1 cellular context compared by ENCODE assay signal in genomic region chr4:6105311-6105911, GRCh38.
TF ChIP-seq lines count a peak whose summit lies in the region.

No MANE protein-coding gene starts in this region.

TF ChIP-seq in WTC11, 78 proteins besides CTCF, POLR2A, EP300 and RAD21 (continued from another document and continues in another):
- TF ChIP-seq ZBTB21 (CRISPR knock-in tag; IDR thresholded peaks at IDR 0.05; ENCODE audit: borderline replicate concordance): no peak
- peak; percentile 27; the same call in 1 of the 2 replicates for TF ChIP-seq USF2 (CRISPR knock-in tag; IDR thresholded peaks at IDR 0.05)
- 0 out of 2 replicates have a peak, but pooled peaks have one; percentile 10 for TF ChIP-seq ZNF121 (CRISPR knock-in tag; IDR thresholded peaks at IDR 0.05)
- peak; percentile 60 for TF ChIP-seq PRDM15 (CRISPR knock-in tag; IDR thresholded peaks at IDR 0.05)
- peak; percentile 39; the same call in 1 of the 2 replicates for TF ChIP-seq CREM (CRISPR knock-in tag; IDR thresholded peaks at IDR 0.05)
- TF ChIP-seq EMX1 (CRISPR knock-in tag; IDR thresholded peaks at IDR 0.05): no peak
- TF ChIP-seq ESRRA (CRISPR knock-in tag; IDR thresholded peaks at IDR 0.05; ENCODE audit: borderline replicate concordance): no peak
- TF ChIP-seq FOXP4 (CRISPR knock-in tag; IDR thresholded peaks at IDR 0.05): peak; percentile 87
- TF ChIP-seq ATF3 (CRISPR knock-in tag; conservative IDR thresholded peaks at IDR 0.05): no peak
- TF ChIP-seq, protein P1, sequence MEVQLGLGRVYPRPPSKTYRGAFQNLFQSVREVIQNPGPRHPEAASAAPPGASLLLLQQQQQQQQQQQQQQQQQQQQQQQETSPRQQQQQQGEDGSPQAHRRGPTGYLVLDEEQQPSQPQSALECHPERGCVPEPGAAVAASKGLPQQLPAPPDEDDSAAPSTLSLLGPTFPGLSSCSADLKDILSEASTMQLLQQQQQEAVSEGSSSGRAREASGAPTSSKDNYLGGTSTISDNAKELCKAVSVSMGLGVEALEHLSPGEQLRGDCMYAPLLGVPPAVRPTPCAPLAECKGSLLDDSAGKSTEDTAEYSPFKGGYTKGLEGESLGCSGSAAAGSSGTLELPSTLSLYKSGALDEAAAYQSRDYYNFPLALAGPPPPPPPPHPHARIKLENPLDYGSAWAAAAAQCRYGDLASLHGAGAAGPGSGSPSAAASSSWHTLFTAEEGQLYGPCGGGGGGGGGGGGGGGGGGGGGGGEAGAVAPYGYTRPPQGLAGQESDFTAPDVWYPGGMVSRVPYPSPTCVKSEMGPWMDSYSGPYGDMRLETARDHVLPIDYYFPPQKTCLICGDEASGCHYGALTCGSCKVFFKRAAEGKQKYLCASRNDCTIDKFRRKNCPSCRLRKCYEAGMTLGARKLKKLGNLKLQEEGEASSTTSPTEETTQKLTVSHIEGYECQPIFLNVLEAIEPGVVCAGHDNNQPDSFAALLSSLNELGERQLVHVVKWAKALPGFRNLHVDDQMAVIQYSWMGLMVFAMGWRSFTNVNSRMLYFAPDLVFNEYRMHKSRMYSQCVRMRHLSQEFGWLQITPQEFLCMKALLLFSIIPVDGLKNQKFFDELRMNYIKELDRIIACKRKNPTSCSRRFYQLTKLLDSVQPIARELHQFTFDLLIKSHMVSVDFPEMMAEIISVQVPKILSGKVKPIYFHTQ (CRISPR knock-in tag; IDR thresholded peaks at IDR 0.05): no peak
- TF ChIP-seq TEAD1 (CRISPR knock-in tag; IDR thresholded peaks at IDR 0.05): 0 out of 2 replicates have a peak, but pooled peaks have one; percentile 42
- no peak for TF ChIP-seq ERG (CRISPR knock-in tag; IDR thresholded peaks at IDR 0.05)
- TF ChIP-seq MYBL2 (CRISPR knock-in tag; IDR thresholded peaks at IDR 0.05): no peak
- no peak for TF ChIP-seq NR3C1 (CRISPR knock-in tag; conservative IDR thresholded peaks at IDR 0.05; ENCODE audit: low read depth)
- TF ChIP-seq, protein P2, sequence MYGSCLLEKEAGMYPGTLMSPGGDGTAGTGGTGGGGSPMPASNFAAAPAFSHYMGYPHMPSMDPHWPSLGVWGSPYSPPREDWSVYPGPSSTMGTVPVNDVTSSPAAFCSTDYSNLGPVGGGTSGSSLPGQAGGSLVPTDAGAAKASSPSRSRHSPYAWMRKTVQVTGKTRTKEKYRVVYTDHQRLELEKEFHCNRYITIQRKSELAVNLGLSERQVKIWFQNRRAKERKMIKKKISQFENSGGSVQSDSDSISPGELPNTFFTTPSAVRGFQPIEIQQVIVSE (CRISPR knock-in tag; IDR thresholded peaks at IDR 0.05; ENCODE audit: borderline replicate concordance): no peak
- TF ChIP-seq ARID4B (CRISPR knock-in tag; IDR thresholded peaks at IDR 0.05; ENCODE audit: borderline replicate concordance): no peak
- no peak for TF ChIP-seq ZNF138 (CRISPR knock-in tag; conservative IDR thresholded peaks at IDR 0.05)
- no peak for TF ChIP-seq AFF4 (CRISPR knock-in tag; IDR thresholded peaks at IDR 0.05; ENCODE audit: borderline replicate concordance)
- TF ChIP-seq ZNF416 (CRISPR knock-in tag; IDR thresholded peaks at IDR 0.05): no peak
- TF ChIP-seq ELF4 (CRISPR knock-in tag; IDR thresholded peaks at IDR 0.05; ENCODE audit: low read depth): no peak
- no peak for TF ChIP-seq TP53 (CRISPR knock-in tag; IDR thresholded peaks at IDR 0.05)
- no peak for TF ChIP-seq SMAD4 (CRISPR knock-in tag; IDR thresholded peaks at IDR 0.05)
- TF ChIP-seq HMGA2 (CRISPR knock-in tag; IDR thresholded peaks at IDR 0.05): no peak
- TF ChIP-seq CBFB (CRISPR knock-in tag; IDR thresholded peaks at IDR 0.05; ENCODE audit: low read depth): no peak
- TF ChIP-seq MLX (CRISPR knock-in tag; IDR thresholded peaks at IDR 0.05): no peak; the same call in 1 of the 2 replicates
- TF ChIP-seq CREB1 (CRISPR knock-in tag; IDR thresholded peaks at IDR 0.05): no peak
- TF ChIP-seq ZNF232 (CRISPR knock-in tag; IDR thresholded peaks at IDR 0.05): no peak
- no peak for TF ChIP-seq JUN (CRISPR knock-in tag; IDR thresholded peaks at IDR 0.05)
- peak; percentile 51; the same call in 1 of the 2 replicates for TF ChIP-seq ZNF263 (CRISPR knock-in tag; IDR thresholded peaks at IDR 0.05; ENCODE audit: low read depth)
- no peak for TF ChIP-seq TEAD4 (CRISPR knock-in tag; IDR thresholded peaks at IDR 0.05)
- TF ChIP-seq, protein P3, sequence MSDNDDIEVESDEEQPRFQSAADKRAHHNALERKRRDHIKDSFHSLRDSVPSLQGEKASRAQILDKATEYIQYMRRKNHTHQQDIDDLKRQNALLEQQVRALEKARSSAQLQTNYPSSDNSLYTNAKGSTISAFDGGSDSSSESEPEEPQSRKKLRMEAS (CRISPR knock-in tag; IDR thresholded peaks at IDR 0.05): peak; percentile 81; the same call in 1 of the 2 replicates
- TF ChIP-seq RORB (CRISPR knock-in tag; IDR thresholded peaks at IDR 0.05): no peak
- no peak for TF ChIP-seq ZMAT4 (CRISPR knock-in tag; IDR thresholded peaks at IDR 0.05)
